Comparison of ENCODE assay signal across 12 cellular contexts in genomic region chr12:117853600-117853999, GRCh38.
A peak's percentile ranks its signal among the peaks of the same experiment; 100 is the strongest.
DNase-seq lines count a peak whose midpoint lies in the region; ATAC-seq and TF ChIP-seq lines count a peak whose summit lies in the region.
"Had no signal": no experiment of that assay in that cellular context is flagged by ENCODE, and none has a peak within 500 bp of the region (broad histone marks: within the 10 kb centered on the region; RNA-seq: fewer than 3 reads in every experiment).

No MANE protein-coding gene starts in this region.

- no peaks in the 10 kb centered on the region for H3K27me3 ChIP-seq in endodermal cell (ENCODE audit: control insufficient read depth, insufficient read depth, low read length, poor library complexity, severe bottlenecking)
- no peaks in the 10 kb centered on the region for H3K27me3 ChIP-seq in CD8-positive, alpha-beta memory T cell (ENCODE audit: insufficient read depth, low read length, poor library complexity, severe bottlenecking)
- H3K27me3 ChIP-seq: BE2C had no signal

- H3K27ac ChIP-seq in endodermal cell (ENCODE audit: low read depth, low read length) = no peak overlapping the region
- H3K27ac ChIP-seq in CD8-positive, alpha-beta memory T cell (ENCODE audit: low read depth, low read length) = no peak overlapping the region

- H3K36me3 Mint-ChIP-seq in activated T-helper 17 cell treated with anti-CD3 and anti-CD28 coated beads, Interleukin-2, amount 50 U/mL, for 72 hours (ENCODE audit: low read depth) = no peaks in the 10 kb centered on the region
- H3K36me3 Mint-ChIP-seq in endodermal cell (ENCODE audit: low read depth) = no peaks in the 10 kb centered on the region
- no peaks in the 10 kb centered on the region for H3K36me3 Mint-ChIP-seq in CD8-positive, alpha-beta memory T cell

- POLR2A ChIA-PET in CD8-positive, alpha-beta memory T cell (lab: Charles Lee) = no interaction called here

- TF ChIP-seq CTCF in endodermal cell (conservative IDR thresholded peaks at IDR 0.05) = no peak

- H3K9me3 Mint-ChIP-seq in activated T-helper 17 cell treated with anti-CD3 and anti-CD28 coated beads, Interleukin-2, amount 50 U/mL, for 72 hours = no peaks in the 10 kb centered on the region
- H3K9me3 Mint-ChIP-seq in endodermal cell = no peaks in the 10 kb centered on the region
- peaks cover 0 to 6% (median 0%) of the 10 kb centered on the region in 5 donors for H3K9me3 Mint-ChIP-seq in CD8-positive, alpha-beta memory T cell

- DNase-seq in Daoy (ENCODE audit: low read depth) = peak; percentile 82
- DNase-seq in NCI-H2107 treated with DMSO at 0.1 percent for 48 hours (lab: John Stamatoyannopoulos, UW; ENCODE audit: unreplicated experiment) = peak; percentile 69
- peak; percentile 64 for DNase-seq in mucosa of gallbladder (ENCODE audit: low spot score)
- no peak for DNase-seq in endodermal cell
- no peak for DNase-seq in hippocampal formation (lab: John Stamatoyannopoulos, UW)
- no peak for DNase-seq in CD8-positive, alpha-beta memory T cell
- no peak for DNase-seq in activated CD4-positive, alpha-beta T cell treated with anti-CD3 and anti-CD28 coated beads for 48 hours
- DNase-seq: activated gamma-delta T cell, BE2C, glutamatergic neuron, kidney had no signal

- no peaks in the 10 kb centered on the region for H3K9me3 ChIP-seq in endodermal cell (ENCODE audit: control insufficient read depth, low read length)
- no peaks in the 10 kb centered on the region for H3K9me3 ChIP-seq in CD8-positive, alpha-beta memory T cell (ENCODE audit: low read length)
- H3K9me3 ChIP-seq: BE2C had no signal

- peaks cover 5% of the 10 kb centered on the region for H3K4me1 Mint-ChIP-seq in activated T-helper 17 cell treated with anti-CD3 and anti-CD28 coated beads, Interleukin-2, amount 50 U/mL, for 72 hours
- peaks cover 3% of the 10 kb centered on the region for H3K4me1 Mint-ChIP-seq in endodermal cell
- H3K4me1 Mint-ChIP-seq in CD8-positive, alpha-beta memory T cell = peaks cover 2 to 4% (median 3%) of the 10 kb centered on the region in 3 donors

- no peak overlapping the region for H3K4me3 ChIP-seq in endodermal cell (ENCODE audit: low read length)
- no peak overlapping the region for H3K4me3 ChIP-seq in CD8-positive, alpha-beta memory T cell (ENCODE audit: low read length)

- WGBS in endodermal cell (ENCODE audit: insufficient coverage in 1 of 2, insufficient read length in 1 of 2), 2 experiments = 62% methylated on average over 1 of the region's 1 CpG; no CpG with 5 or more reads in 1 of the 2 experiments

- peaks cover 6% of the 10 kb centered on the region for H3K27me3 Mint-ChIP-seq in activated T-helper 17 cell treated with anti-CD3 and anti-CD28 coated beads, Interleukin-2, amount 50 U/mL, for 72 hours
- H3K27me3 Mint-ChIP-seq in endodermal cell (ENCODE audit: insufficient read depth) = no peaks in the 10 kb centered on the region
- peaks cover 8 to 11% of the 10 kb centered on the region in 2 donors for H3K27me3 Mint-ChIP-seq in CD8-positive, alpha-beta memory T cell

- H3K4me3 Mint-ChIP-seq in activated T-helper 17 cell treated with anti-CD3 and anti-CD28 coated beads, Interleukin-2, amount 50 U/mL, for 72 hours = no peak overlapping the region
- no peak overlapping the region for H3K4me3 Mint-ChIP-seq in endodermal cell
- no peak overlapping the region for H3K4me3 Mint-ChIP-seq in CD8-positive, alpha-beta memory T cell

- peak; percentile 42 for ATAC-seq in activated T-helper 17 cell treated with anti-CD3 and anti-CD28 coated beads, Interleukin-2, amount 50 U/mL, for 72 hours (replicated peaks)

- no peaks in the 10 kb centered on the region for H3K4me1 ChIP-seq in endodermal cell (ENCODE audit: control insufficient read depth, insufficient read depth, low read length)
- no peaks in the 10 kb centered on the region for H3K4me1 ChIP-seq in CD8-positive, alpha-beta memory T cell (ENCODE audit: insufficient read depth, low read length)
- H3K4me1 ChIP-seq: BE2C had no signal

- no peak overlapping the region for H3K27ac Mint-ChIP-seq in activated T-helper 17 cell treated with anti-CD3 and anti-CD28 coated beads, Interleukin-2, amount 50 U/mL, for 72 hours
- H3K27ac Mint-ChIP-seq in endodermal cell = no peak overlapping the region
- H3K27ac Mint-ChIP-seq in CD8-positive, alpha-beta memory T cell = no peak overlapping the region

- no peaks in the 10 kb centered on the region for H3K36me3 ChIP-seq in endodermal cell (ENCODE audit: control insufficient read depth, insufficient read depth, low read length)
- no peaks in the 10 kb centered on the region for H3K36me3 ChIP-seq in CD8-positive, alpha-beta memory T cell (ENCODE audit: insufficient read depth, low read length)
- H3K36me3 ChIP-seq: BE2C had no signal

- CTCF ChIA-PET in CD8-positive, alpha-beta memory T cell (lab: Charles Lee) = no interaction called here

- no peak overlapping the region for H3K9ac ChIP-seq in endodermal cell (ENCODE audit: extremely low read depth, low read length, poor library complexity, severe bottlenecking)

Comparison
In these comparisons a context has a peak if more than half of its experiments do, and no peak if none do; other contexts are left out.
1. DNase-seq: peak in Daoy (single experiment), NCI-H2107 treated with DMSO at 0.1 percent for 48 hours (single experiment) and mucosa of gallbladder (single experiment); none in endodermal cell (single experiment), hippocampal formation (0 of 2), CD8-positive, alpha-beta memory T cell (0 of 5) and activated CD4-positive, alpha-beta T cell treated with anti-CD3 and anti-CD28 coated beads for 48 hours (single experiment).